ENCODE assay signal across 8 cellular contexts in the genomic region with DNA sequence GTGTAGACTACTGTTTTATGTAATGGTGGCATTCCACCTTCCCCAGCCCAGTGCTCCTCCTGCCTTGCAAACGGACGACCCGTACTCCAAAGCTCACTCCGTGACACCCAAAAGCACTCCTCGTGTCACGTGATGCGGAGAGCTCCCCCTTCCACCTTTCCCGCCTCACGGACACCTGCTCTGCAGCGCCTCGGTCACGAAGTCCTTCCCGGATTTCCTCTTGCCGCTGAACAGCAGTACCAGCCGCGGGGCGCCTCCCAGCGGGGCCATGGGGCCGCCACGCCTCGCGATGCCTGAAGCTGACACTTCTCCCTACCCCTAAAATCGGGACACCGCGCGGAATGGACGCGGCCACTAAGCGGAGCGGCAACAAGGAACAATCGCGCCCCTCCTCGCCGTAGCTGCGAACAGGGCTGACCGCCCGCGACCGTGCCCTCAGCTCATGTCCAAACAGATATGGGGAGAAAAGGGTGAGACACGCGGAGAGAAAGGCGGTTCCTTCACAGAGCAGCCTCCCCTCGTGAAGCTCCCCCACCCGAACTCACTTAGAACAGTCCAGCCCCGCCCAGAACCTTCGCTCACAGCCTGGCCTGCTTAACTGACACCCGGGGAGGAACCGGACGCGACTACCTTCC. TPM values are rescaled to one million over a fixed set of nuclear protein-coding genes. Genes with fewer than 3 reads are reported as not detected.
DNase-seq lines count a peak whose midpoint lies in the region; FAIRE-seq and TF ChIP-seq lines count a peak whose summit lies in the region.

A gene (minus strand): TSS at position 304 of the 635 bp plus-strand sequence. CDS start 34 bp downstream, at position 270.

- TF ChIP-seq CTCF in Loucy (conservative IDR thresholded peaks at IDR 0.05; ENCODE audit: low read length) (peak; percentile 51), neural cell (IDR thresholded peaks at IDR 0.05; ENCODE audit: poor library complexity, severe bottlenecking) (peak; percentile 68), stomach (IDR thresholded peaks at IDR 0.05) (peak in 3 of 7 experiments; percentile 20 to 44 (median 36))

- H3K79me2 ChIP-seq in Loucy (ENCODE audit: insufficient read depth, low read length): peaks cover 20% of the 10 kb centered on the region
- peaks cover 6% of the 10 kb centered on the region for H3K79me2 ChIP-seq in neural cell (replicated peaks; ENCODE audit: insufficient read depth, low read length)

- peak; percentile 97 for DNase-seq in ELR (ENCODE audit: low read depth)
- peak; percentile 89 for DNase-seq in H54 (ENCODE audit: insufficient read length, low spot score)
- peak; percentile 98 for DNase-seq in activated effector memory CD4-positive, alpha-beta T cell treated with anti-CD3 and anti-CD28 coated beads, Interleukin-2, amount 50 U/mL, for 16 hours
- DNase-seq in fibroblast of the conjunctiva (ENCODE audit: low read depth): peak; percentile 90
- DNase-seq in stomach: peak; percentile 96

- WGBS in stomach, 5 donors: 0 to 1% (median 0%) methylated on average over 25 to 50 of the region's 50 CpGs

- peak within 1 kb of the TSS; percentile 89 for H3K9ac ChIP-seq in Loucy (ENCODE audit: low read depth, low read length, poor library complexity, severe bottlenecking)
- H3K9ac ChIP-seq in neural cell (ENCODE audit: low read length): peak within 1 kb of the TSS; percentile 94

- H3K9me2 ChIP-seq in Loucy (replicated peaks; ENCODE audit: low read depth, low read length) (no peaks in the 10 kb centered on the region), neural cell (ENCODE audit: insufficient read depth, low read length) (no peaks in the 10 kb centered on the region)

- H3F3A ChIP-seq in Loucy (ENCODE audit: low read depth): peaks cover 8% of the 10 kb centered on the region; the same call in 1 of the 2 replicates
- H3F3A ChIP-seq in neural cell (ENCODE audit: insufficient read depth, low read length, poor library complexity, severe bottlenecking): no peaks in the 10 kb centered on the region

- H3K27me3 ChIP-seq in Loucy (ENCODE audit: insufficient read depth, low read length, poor library complexity, severe bottlenecking): no peaks in the 10 kb centered on the region
- no peaks in the 10 kb centered on the region for H3K27me3 ChIP-seq in neural cell (ENCODE audit: insufficient read depth, low read depth, low read length)
- no peaks in the 10 kb centered on the region for H3K27me3 ChIP-seq in stomach

- H2AFZ ChIP-seq in Loucy (ENCODE audit: low read length) (peak within 1 kb of the TSS; percentile 89), neural cell (ENCODE audit: low read depth, low read length) (peak within 1 kb of the TSS; percentile 94)

- intact Hi-C loops in stomach (cut with DNase I; ENCODE audit: low total_unique reads): no loop called here

- peaks cover 57% of the 10 kb centered on the region for H3K4me1 ChIP-seq in Loucy (ENCODE audit: insufficient read depth, low read length, poor library complexity, severe bottlenecking)
- peaks cover 24 to 62% (median 35%) of the 10 kb centered on the region in 4 donors for H3K4me1 ChIP-seq in stomach

- TF ChIP-seq POLR2A in H54 (IDR thresholded peaks at IDR 0.05; ENCODE audit: low read depth, low read length) (peak; percentile 83), Raji (IDR thresholded peaks at IDR 0.05; ENCODE audit: insufficient read depth, low read depth, low read length) (peak; percentile 87), stomach (IDR thresholded peaks at IDR 0.05) (peak in 2 of 4 donors; percentile 43 to 45)

- FAIRE-seq in H54 (lab: Jason Lieb, UNC): no peak

- TF ChIP-seq RAD21 in neural cell (conservative IDR thresholded peaks at IDR 0.05): peak; percentile 69

- TF ChIP-seq EP300 in neural cell (conservative IDR thresholded peaks at IDR 0.05; ENCODE audit: poor library complexity, severe bottlenecking): no peak
- TF ChIP-seq EP300 in stomach (IDR thresholded peaks at IDR 0.05): no peak

- no peaks in the 10 kb centered on the region for H3K36me3 ChIP-seq in Loucy (ENCODE audit: insufficient read depth, low read length)
- H3K36me3 ChIP-seq in neural cell (ENCODE audit: insufficient read depth, low read length): no peaks in the 10 kb centered on the region
- peaks cover 0 to 7% (median 0%) of the 10 kb centered on the region in 4 donors for H3K36me3 ChIP-seq in stomach

- H3K9me3 ChIP-seq in Loucy (ENCODE audit: insufficient read depth, low read depth, low read length) (no peaks in the 10 kb centered on the region), neural cell (ENCODE audit: low read length) (no peaks in the 10 kb centered on the region), stomach (no peaks in the 10 kb centered on the region)

- H3K4me3 ChIP-seq in Loucy (ENCODE audit: low read length, poor library complexity, severe bottlenecking) (peak within 1 kb of the TSS; percentile 90), neural cell (ENCODE audit: low read length) (peak within 1 kb of the TSS; percentile 80), stomach (peak within 1 kb of the TSS; percentile 60 to 73 (median 62))

- H3K4me2 ChIP-seq in Loucy (ENCODE audit: low read depth, low read length, poor library complexity, severe bottlenecking) (peak within 1 kb of the TSS; percentile 84), neural cell (ENCODE audit: low read length) (peak within 1 kb of the TSS; percentile 85)

- H3K27ac ChIP-seq in neural cell (ENCODE audit: low read length) (peak within 1 kb of the TSS; percentile 98), stomach (peak within 1 kb of the TSS; percentile 94 to 99 (median 98))

- H4K20me1 ChIP-seq in Loucy (ENCODE audit: insufficient read depth, low read length, poor library complexity, severe bottlenecking) (no peaks in the 10 kb centered on the region), neural cell (ENCODE audit: insufficient read depth) (no peaks in the 10 kb centered on the region)

TF ChIP-seq in neural cell, 6 proteins besides CTCF, POLR2A, EP300 and RAD21:
- TF ChIP-seq, protein P1, sequence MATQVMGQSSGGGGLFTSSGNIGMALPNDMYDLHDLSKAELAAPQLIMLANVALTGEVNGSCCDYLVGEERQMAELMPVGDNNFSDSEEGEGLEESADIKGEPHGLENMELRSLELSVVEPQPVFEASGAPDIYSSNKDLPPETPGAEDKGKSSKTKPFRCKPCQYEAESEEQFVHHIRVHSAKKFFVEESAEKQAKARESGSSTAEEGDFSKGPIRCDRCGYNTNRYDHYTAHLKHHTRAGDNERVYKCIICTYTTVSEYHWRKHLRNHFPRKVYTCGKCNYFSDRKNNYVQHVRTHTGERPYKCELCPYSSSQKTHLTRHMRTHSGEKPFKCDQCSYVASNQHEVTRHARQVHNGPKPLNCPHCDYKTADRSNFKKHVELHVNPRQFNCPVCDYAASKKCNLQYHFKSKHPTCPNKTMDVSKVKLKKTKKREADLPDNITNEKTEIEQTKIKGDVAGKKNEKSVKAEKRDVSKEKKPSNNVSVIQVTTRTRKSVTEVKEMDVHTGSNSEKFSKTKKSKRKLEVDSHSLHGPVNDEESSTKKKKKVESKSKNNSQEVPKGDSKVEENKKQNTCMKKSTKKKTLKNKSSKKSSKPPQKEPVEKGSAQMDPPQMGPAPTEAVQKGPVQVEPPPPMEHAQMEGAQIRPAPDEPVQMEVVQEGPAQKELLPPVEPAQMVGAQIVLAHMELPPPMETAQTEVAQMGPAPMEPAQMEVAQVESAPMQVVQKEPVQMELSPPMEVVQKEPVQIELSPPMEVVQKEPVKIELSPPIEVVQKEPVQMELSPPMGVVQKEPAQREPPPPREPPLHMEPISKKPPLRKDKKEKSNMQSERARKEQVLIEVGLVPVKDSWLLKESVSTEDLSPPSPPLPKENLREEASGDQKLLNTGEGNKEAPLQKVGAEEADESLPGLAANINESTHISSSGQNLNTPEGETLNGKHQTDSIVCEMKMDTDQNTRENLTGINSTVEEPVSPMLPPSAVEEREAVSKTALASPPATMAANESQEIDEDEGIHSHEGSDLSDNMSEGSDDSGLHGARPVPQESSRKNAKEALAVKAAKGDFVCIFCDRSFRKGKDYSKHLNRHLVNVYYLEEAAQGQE (IDR thresholded peaks at IDR 0.05; ENCODE audit: borderline replicate concordance): peak; percentile 89
- peak; percentile 90 for TF ChIP-seq MXI1 (conservative IDR thresholded peaks at IDR 0.05; ENCODE audit: poor library complexity, severe bottlenecking)
- TF ChIP-seq POLR2AphosphoS5 (IDR thresholded peaks at IDR 0.05): peak; percentile 82
- peak; percentile 78 for TF ChIP-seq SMC3 (conservative IDR thresholded peaks at IDR 0.05; ENCODE audit: poor library complexity)
- peak; percentile 83 for TF ChIP-seq TAF1 (IDR thresholded peaks at IDR 0.05; ENCODE audit: low read depth)
- TF ChIP-seq EZH2 (IDR thresholded peaks at IDR 0.05; ENCODE audit: borderline replicate concordance, insufficient read depth, low read length, poor library complexity, severe bottlenecking): no peak

RNA-seq across cellular contexts. Expression of the gene that starts here (rescaled TPM):
- 16.1 and 21.1 TPM in 2 replicates for polyA plus RNA-seq in neural cell
- polyA minus RNA-seq in neural cell: 11.4 and 12.3 TPM in 2 replicates
- 10 to 100 TPM; 10.1 to 47.3 (median 36.8) TPM for total RNA-seq in stomach
- 10 to 100 TPM; 37.4 to 57.1 (median 45.2) TPM for polyA plus RNA-seq in stomach

Comparison
In these comparisons a context has a peak if more than half of its experiments do, and no peak if none do; other contexts are left out.
1. Peak in every context shown above with its lines: DNase-seq, H3K4me3 ChIP-seq and H3K27ac ChIP-seq.